ENCODE assay signal across 1 cellular context in the genomic region with DNA sequence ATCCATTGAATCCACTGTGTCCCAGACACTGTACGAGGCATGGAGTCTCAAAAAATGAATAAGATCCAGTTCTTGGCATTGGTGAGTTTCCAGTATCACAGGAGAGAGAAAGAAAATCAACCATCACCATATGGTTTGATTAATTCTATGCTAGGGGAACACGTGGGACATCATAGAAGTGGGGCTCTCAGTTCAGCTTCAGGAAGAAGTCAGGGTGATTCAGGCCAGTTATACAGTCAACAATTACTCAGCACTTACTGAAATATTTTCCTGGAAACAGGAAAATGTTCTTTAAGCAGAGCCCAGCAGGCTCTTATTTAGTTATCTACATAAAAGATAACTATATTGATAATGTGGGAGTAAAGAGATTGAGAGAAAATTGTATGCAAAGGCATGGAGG.
TF ChIP-seq lines count a peak whose summit lies in the region.

No MANE protein-coding gene starts in this region.

TF ChIP-seq in HepG2, 621 proteins besides CTCF, POLR2A, EP300 and RAD21 (continued from another document):
- TF ChIP-seq, protein P1, sequence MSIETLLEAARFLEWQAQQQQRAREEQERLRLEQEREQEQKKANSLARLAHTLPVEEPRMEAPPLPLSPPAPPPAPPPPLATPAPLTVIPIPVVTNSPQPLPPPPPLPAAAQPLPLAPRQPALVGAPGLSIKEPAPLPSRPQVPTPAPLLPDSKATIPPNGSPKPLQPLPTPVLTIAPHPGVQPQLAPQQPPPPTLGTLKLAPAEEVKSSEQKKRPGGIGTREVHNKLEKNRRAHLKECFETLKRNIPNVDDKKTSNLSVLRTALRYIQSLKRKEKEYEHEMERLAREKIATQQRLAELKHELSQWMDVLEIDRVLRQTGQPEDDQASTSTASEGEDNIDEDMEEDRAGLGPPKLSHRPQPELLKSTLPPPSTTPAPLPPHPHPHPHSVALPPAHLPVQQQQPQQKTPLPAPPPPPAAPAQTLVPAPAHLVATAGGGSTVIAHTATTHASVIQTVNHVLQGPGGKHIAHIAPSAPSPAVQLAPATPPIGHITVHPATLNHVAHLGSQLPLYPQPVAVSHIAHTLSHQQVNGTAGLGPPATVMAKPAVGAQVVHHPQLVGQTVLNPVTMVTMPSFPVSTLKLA (IDR thresholded peaks at IDR 0.05): peak; percentile 19; the same call in 1 of the 2 replicates
